Comparison of ENCODE assay signal across 1 cellular context in the genomic region with DNA sequence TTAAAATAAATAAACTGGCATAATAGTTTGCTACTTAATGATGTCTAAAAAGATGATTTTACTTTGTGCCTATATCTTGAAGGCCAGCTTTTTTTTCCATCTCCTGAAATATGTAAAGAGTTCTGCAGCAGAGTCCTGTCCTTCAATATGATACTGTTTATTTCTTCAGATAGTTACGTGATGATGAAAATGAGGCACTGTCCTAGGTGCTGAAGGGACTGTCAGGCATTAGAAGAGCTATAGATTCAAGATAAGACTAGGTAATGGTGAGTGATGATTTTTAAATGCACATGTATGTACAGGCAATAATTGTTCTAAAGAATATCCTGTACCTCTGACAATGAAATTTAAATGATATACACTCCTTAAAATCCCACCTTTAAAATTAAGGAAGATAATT.
TF ChIP-seq lines count a peak whose summit lies in the region.

No MANE protein-coding gene starts in this region.

TF ChIP-seq in K562, 482 proteins besides CTCF, POLR2A, EP300 and RAD21:
- TF ChIP-seq EHMT2 (IDR thresholded peaks at IDR 0.05) (peak; percentile 53; the same call in 1 of the 2 replicates), MAFG (tag; conservative IDR thresholded peaks at IDR 0.05) (no peak), PHF20 (IDR thresholded peaks at IDR 0.05; ENCODE audit: partially characterized antibody) (no peak), ZKSCAN8 (CRISPR knock-in tag; IDR thresholded peaks at IDR 0.05) (no peak)
